ENCODE assay signal across 21 cellular contexts in genomic region chr1:25647106-25647505, GRCh38. TPM values are rescaled to one million over a fixed set of nuclear protein-coding genes. Genes with fewer than 3 reads are reported as not detected.
DNase-seq lines count a peak whose midpoint lies in the region; ATAC-seq and TF ChIP-seq lines count a peak whose summit lies in the region.
"Had no signal": no experiment of that assay in that cellular context is flagged by ENCODE, and none has a peak within 500 bp of the region (broad histone marks: within the 10 kb centered on the region; RNA-seq: fewer than 3 reads in every experiment).

No MANE protein-coding gene starts in this region.

- no peak for TF ChIP-seq CTCF in progenitor cell of endocrine pancreas (IDR thresholded peaks at IDR 0.05; ENCODE audit: unreplicated experiment)

- H3K36me3 ChIP-seq in CD4-positive, alpha-beta memory T cell (ENCODE audit: insufficient read depth, low read length), result no peaks in the 10 kb centered on the region

- ATAC-seq in effector memory CD8-positive, alpha-beta T cell (replicated peaks), result no peak
- ATAC-seq in GM19023 (IDR thresholded peaks at IDR 0.05; ENCODE audit: unreplicated experiment) (no peak), GM19395 (IDR thresholded peaks at IDR 0.05; ENCODE audit: unreplicated experiment) (no peak)
- ATAC-seq: PC-3 had no signal

- no peak overlapping the region for H3K27ac ChIP-seq in CD4-positive, alpha-beta memory T cell (ENCODE audit: low read depth, low read length)
- H3K27ac ChIP-seq: KMS-11, RWPE1 had no signal

- H3K4me3 Mint-ChIP-seq in CD4-positive, alpha-beta memory T cell, result no peak overlapping the region
- no peak overlapping the region for H3K4me3 Mint-ChIP-seq in effector memory CD8-positive, alpha-beta T cell
- no peak overlapping the region for H3K4me3 Mint-ChIP-seq in progenitor cell of endocrine pancreas (ENCODE audit: low read depth)
- H3K4me3 Mint-ChIP-seq: B cell; CD8-positive, alpha-beta memory T cell; HFFc6 had no signal

- peaks cover 19 to 20% of the 10 kb centered on the region in 2 donors for H3K36me3 Mint-ChIP-seq in CD4-positive, alpha-beta memory T cell
- H3K36me3 Mint-ChIP-seq in effector memory CD8-positive, alpha-beta T cell (ENCODE audit: insufficient read depth), result no peaks in the 10 kb centered on the region
- no peaks in the 10 kb centered on the region for H3K36me3 Mint-ChIP-seq in progenitor cell of endocrine pancreas (ENCODE audit: insufficient read depth)

- CTCF ChIA-PET in CD4-positive, alpha-beta memory T cell (lab: Charles Lee; ENCODE audit: partially characterized antibody), result interaction anchor here (1.0 kb wide), 1 partner anchor 127 kb away, joined by 3 read pairs; no protein-coding TSS in a partner anchor

- no peaks in the 10 kb centered on the region for H3K27me3 ChIP-seq in CD4-positive, alpha-beta memory T cell (ENCODE audit: insufficient read depth, low read length)

- peaks cover 51% of the 10 kb centered on the region for H3K4me1 ChIP-seq in CD4-positive, alpha-beta memory T cell (ENCODE audit: insufficient read depth, low read length)

- no peaks in the 10 kb centered on the region for H3K9me3 Mint-ChIP-seq in CD4-positive, alpha-beta memory T cell
- H3K9me3 Mint-ChIP-seq in effector memory CD8-positive, alpha-beta T cell, result no peaks in the 10 kb centered on the region
- H3K9me3 Mint-ChIP-seq in progenitor cell of endocrine pancreas (ENCODE audit: low read depth), result no peaks in the 10 kb centered on the region
- H3K9me3 Mint-ChIP-seq: CD8-positive, alpha-beta memory T cell; HFFc6 had no signal

- intact Hi-C loops in CD4-positive, alpha-beta memory T cell (cut with micrococcal nuclease), result no loop called here

- no peak overlapping the region for H3K4me3 ChIP-seq in CD4-positive, alpha-beta memory T cell (ENCODE audit: low read length in 2 of 2)

- POLR2A ChIA-PET in CD4-positive, alpha-beta memory T cell (lab: Charles Lee; ENCODE audit: partially characterized antibody), result interaction anchor here (1.4 kb wide), 1 partner anchor 29 kb away, joined by 4 read pairs; no protein-coding TSS in a partner anchor

- no peaks in the 10 kb centered on the region for H3K9me3 ChIP-seq in CD4-positive, alpha-beta memory T cell (ENCODE audit: control insufficient read depth in 1 of 2, low read length in 2 of 2)

- peak; percentile 50 for DNase-seq in activated CD8-positive, alpha-beta memory T cell treated with anti-CD3 and anti-CD28 coated beads for 24 hours
- no peak for DNase-seq in activated CD8-positive, alpha-beta memory T cell treated with anti-CD3 and anti-CD28 coated beads, Interleukin-2, amount 50 U/mL, for 4 hours
- no peak for DNase-seq in CD4-positive, alpha-beta memory T cell
- DNase-seq in effector memory CD8-positive, alpha-beta T cell, result no peak
- DNase-seq in progenitor cell of endocrine pancreas (ENCODE audit: low spot score, unreplicated experiment) (peak; percentile 0), CD1c-positive myeloid dendritic cell (ENCODE audit: extremely low spot score) (no peak)
- DNase-seq: CD8-positive, alpha-beta memory T cell; DMS79; H7; HFFc6; MV-4-11; NCI-H1694 treated with DMSO at 0.1 percent for 48 hours; NCI-H226; NCI-H524; PC-3; SIG-M5 had no signal

- H3K27ac Mint-ChIP-seq in CD4-positive, alpha-beta memory T cell, result peak overlapping the region in 5 of 7 donors; percentile 6 to 76 (median 63)
- H3K27ac Mint-ChIP-seq in effector memory CD8-positive, alpha-beta T cell, result peak overlapping the region; percentile 52 to 83
- H3K27ac Mint-ChIP-seq in progenitor cell of endocrine pancreas, result no peak overlapping the region
- H3K27ac Mint-ChIP-seq: B cell, HFFc6 had no signal

- H3K4me1 Mint-ChIP-seq in CD4-positive, alpha-beta memory T cell, result peaks cover 27 to 67% (median 50%) of the 10 kb centered on the region in 4 donors
- peaks cover 18 to 19% of the 10 kb centered on the region in 2 donors for H3K4me1 Mint-ChIP-seq in effector memory CD8-positive, alpha-beta T cell (ENCODE audit: low read depth in 2 of 2)
- H3K4me1 Mint-ChIP-seq in progenitor cell of endocrine pancreas (ENCODE audit: low read depth), result peaks cover 7% of the 10 kb centered on the region

- H3K27me3 Mint-ChIP-seq in CD4-positive, alpha-beta memory T cell, result no peaks in the 10 kb centered on the region
- no peaks in the 10 kb centered on the region for H3K27me3 Mint-ChIP-seq in effector memory CD8-positive, alpha-beta T cell
- peaks cover 18% of the 10 kb centered on the region for H3K27me3 Mint-ChIP-seq in progenitor cell of endocrine pancreas

RNA-seq across cellular contexts. Expression of gene MAN1C1, which starts 30.5 kb away (rescaled TPM):
- total RNA-seq in CD4-positive, alpha-beta memory T cell, result 10 to 100 TPM; 42.6 to 45.1 TPM
- polyA plus RNA-seq in CD4-positive, alpha-beta memory T cell, result 10 to 100 TPM in 1 of 2 donors, 1 to 10 TPM in 1; 3.6 to 10.4 TPM
- total RNA-seq in progenitor cell of endocrine pancreas, result 4.8 and 5.1 TPM in 2 replicates

Comparison
In these comparisons a context has a peak if more than half of its experiments do, and no peak if none do; other contexts are left out.
1. DNase-seq: peak in activated CD8-positive, alpha-beta memory T cell treated with anti-CD3 and anti-CD28 coated beads for 24 hours (single experiment) and progenitor cell of endocrine pancreas (single experiment); none in activated CD8-positive, alpha-beta memory T cell treated with anti-CD3 and anti-CD28 coated beads, Interleukin-2, amount 50 U/mL, for 4 hours (single experiment), CD4-positive, alpha-beta memory T cell (0 of 5), effector memory CD8-positive, alpha-beta T cell (0 of 3) and CD1c-positive myeloid dendritic cell (single experiment).